ENCODE assay signal across 21 cellular contexts in genomic region chr1:11170102-11170501, GRCh38. TPM values are rescaled to one million over a fixed set of nuclear protein-coding genes. Genes with fewer than 3 reads are reported as not detected.
DNase-seq lines count a peak whose midpoint lies in the region; ATAC-seq and TF ChIP-seq lines count a peak whose summit lies in the region.
"Had no signal": no experiment of that assay in that cellular context is flagged by ENCODE, and none has a peak within 500 bp of the region (broad histone marks: within the 10 kb centered on the region; RNA-seq: fewer than 3 reads in every experiment).

No MANE protein-coding gene starts in this region.

- H3K4me1 ChIP-seq in HEK293 (ENCODE audit: control insufficient read depth, insufficient read depth, low read length): no peaks in the 10 kb centered on the region
- peaks cover 0 to 7% (median 2%) of the 10 kb centered on the region in 4 donors for H3K4me1 ChIP-seq in esophagus muscularis mucosa
- H3K4me1 ChIP-seq: BLaER1 treated with 17β-estradiol and CSF1 and Interleukin-3, amounts not matched to agents 10 nM and 100 nM had no signal

- DNase-seq in NCI-H69 (lab: John Stamatoyannopoulos, UW) (peak; percentile 10), esophagus muscularis mucosa (ENCODE audit: extremely low spot score) (no peak)
- DNase-seq: CD4-positive, CD25-positive, alpha-beta regulatory T cell; CD8-positive, alpha-beta memory T cell; COR-L47; DMS 273 treated with DMSO at 0.1 percent for 48 hours; DMS53; DND-41; EL; H9 had no signal

- POLR2A ChIA-PET in HEK293 (lab: Yijun Ruan, JAX): no interaction called here

- H3K4me3 Mint-ChIP-seq in nephron: no peak overlapping the region
- H3K4me3 Mint-ChIP-seq: B cell; CD4-positive, CD25-positive, alpha-beta regulatory T cell; CD8-positive, alpha-beta memory T cell; H9 had no signal

- ATAC-seq in GM18873 (IDR thresholded peaks at IDR 0.05; ENCODE audit: low FRiP score, unreplicated experiment): no peak
- ATAC-seq in GM21717 (IDR thresholded peaks at IDR 0.05; ENCODE audit: unreplicated experiment): no peak
- ATAC-seq: GM12878 had no signal

- WGBS in esophagus muscularis mucosa: 89% methylated on average over 2 of the region's 2 CpGs

- H3K36me3 Mint-ChIP-seq in nephron (ENCODE audit: low read depth): peaks cover 37% of the 10 kb centered on the region

- no peaks in the 10 kb centered on the region for H3K9me3 Mint-ChIP-seq in nephron
- H3K9me3 Mint-ChIP-seq: CD8-positive, alpha-beta memory T cell; H9 had no signal

- peaks cover 0 to 39% of the 10 kb centered on the region in 2 experiments; a peak in 2 of 3 replicates for H3K36me3 ChIP-seq in HEK293 (ENCODE audit: control insufficient read depth in 2 of 2, insufficient read depth in 1 of 2, low read length in 2 of 2)
- peaks cover 3 to 26% (median 10%) of the 10 kb centered on the region in 4 donors for H3K36me3 ChIP-seq in esophagus muscularis mucosa

- H3K4me1 Mint-ChIP-seq in nephron: peaks cover 16% of the 10 kb centered on the region
- H3K4me1 Mint-ChIP-seq: H9 had no signal

- no peak for TF ChIP-seq POLR2A in esophagus muscularis mucosa (IDR thresholded peaks at IDR 0.05; ENCODE audit: low read depth)

- no peaks in the 10 kb centered on the region for H3K27me3 ChIP-seq in esophagus muscularis mucosa
- H3K27me3 ChIP-seq: BLaER1 treated with 17β-estradiol and CSF1 and Interleukin-3, amounts not matched to agents 10 nM and 100 nM had no signal

- H3K9me3 ChIP-seq in HEK293 (ENCODE audit: control insufficient read depth, insufficient read depth, low read depth, low read length) (no peaks in the 10 kb centered on the region), esophagus muscularis mucosa (no peaks in the 10 kb centered on the region)

- TF ChIP-seq CTCF in HEK293 (tag by site-specific recombination; IDR thresholded peaks at IDR 0.05) (no peak), nephron (IDR thresholded peaks at IDR 0.05; ENCODE audit: unreplicated experiment in 3 of 3) (no peak), esophagus muscularis mucosa (IDR thresholded peaks at IDR 0.05) (no peak)

- peak overlapping the region in 2 of 3 experiments; percentile 33 to 49 for H3K27ac Mint-ChIP-seq in nephron
- H3K27ac Mint-ChIP-seq: B cell; CD8-positive, alpha-beta memory T cell; H9 had no signal

- CTCF ChIA-PET in HEK293 (lab: Yijun Ruan, JAX): interaction anchor here (0.7 to 1.7 kb wide), 2 partner anchors 11 to 13 kb away, joined by 3 to 4 read pairs; no protein-coding TSS in a partner anchor

- no peaks in the 10 kb centered on the region for H3K27me3 Mint-ChIP-seq in nephron (ENCODE audit: low read depth)
- H3K27me3 Mint-ChIP-seq: B cell; CD4-positive, CD25-positive, alpha-beta regulatory T cell; CD8-positive, alpha-beta memory T cell had no signal

- intact Hi-C loops in esophagus muscularis mucosa (cut with DNase I): no loop called here

- no peak for TF ChIP-seq EP300 in esophagus muscularis mucosa (IDR thresholded peaks at IDR 0.05)

- H3K4me3 ChIP-seq in HEK293 (ENCODE audit: low read depth, low read length): no peak overlapping the region
- no peak overlapping the region for H3K4me3 ChIP-seq in esophagus muscularis mucosa
- H3K4me3 ChIP-seq: BLaER1 treated with 17β-estradiol and CSF1 and Interleukin-3, amounts not matched to agents 10 nM and 100 nM; GM12878 had no signal

- H3K27ac ChIP-seq in HEK293 (ENCODE audit: extremely low read depth, low read depth, low read length): no peak overlapping the region
- no peak overlapping the region for H3K27ac ChIP-seq in esophagus muscularis mucosa (replicated peaks in 1 of 4)
- H3K27ac ChIP-seq: BLaER1 treated with 17β-estradiol and CSF1 and Interleukin-3, amounts not matched to agents 10 nM and 100 nM; HL-60 had no signal

TF ChIP-seq in HEK293, 187 proteins besides CTCF, POLR2A, EP300 and RAD21:
- TF ChIP-seq ZNF121 (tag by site-specific recombination; IDR thresholded peaks at IDR 0.05) (peak; percentile 68; the same call in 1 of the 2 replicates), ZBTB1 (tag by site-specific recombination; IDR thresholded peaks at IDR 0.05) (no peak)

RNA-seq across cellular contexts. Expression of gene ANGPTL7, which starts 19.1 kb away (rescaled TPM):
- 10 to 100 TPM in 1 of 4 donors, 1 to 10 TPM in 3; 4.2 to 16.9 (median 6.9) TPM for total RNA-seq in esophagus muscularis mucosa
- total RNA-seq: B cell; CD4-positive, CD25-positive, alpha-beta regulatory T cell; CD8-positive, alpha-beta memory T cell; G401; GM12878; H1; H9; HT1080 had no signal
